ENCODE assay signal across 15 cellular contexts in the genomic region with DNA sequence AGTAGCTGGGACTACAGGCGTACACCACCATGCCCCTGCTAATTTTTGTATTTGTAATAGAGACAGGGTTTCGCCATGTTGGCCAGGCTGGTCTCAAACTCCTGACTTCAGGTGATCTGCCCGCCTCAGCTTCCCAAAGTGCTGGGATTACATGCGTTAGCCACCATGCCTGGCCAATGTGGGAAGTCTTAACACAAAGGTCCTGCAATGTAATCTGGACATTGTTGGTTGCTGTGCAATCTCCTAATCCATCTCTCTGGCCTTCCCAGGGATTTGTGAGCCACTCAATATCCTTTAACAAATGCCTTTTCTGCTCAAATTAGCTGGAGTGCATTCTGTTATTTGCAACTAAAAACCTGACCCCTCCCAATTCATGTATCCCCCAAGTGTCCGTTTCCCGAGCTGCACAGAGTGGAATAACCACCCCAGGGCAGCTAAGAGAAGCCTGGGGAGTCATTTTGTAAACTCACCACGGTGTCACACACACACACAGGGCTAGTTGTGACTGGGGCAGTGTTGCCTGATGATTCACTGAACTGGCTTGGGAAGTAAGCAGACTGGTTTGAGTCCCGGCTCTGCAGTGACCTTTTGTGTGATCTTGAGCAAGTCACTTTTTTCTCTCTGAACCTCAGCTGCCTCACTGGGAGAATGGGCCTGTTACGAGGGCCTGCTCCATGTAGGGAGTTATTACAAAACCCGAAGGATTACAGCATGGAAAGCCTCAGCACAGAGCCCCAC.
DNase-seq lines count a peak whose midpoint lies in the region; TF ChIP-seq lines count a peak whose summit lies in the region.
"Had no signal": no experiment of that assay in that cellular context is flagged by ENCODE, and none has a peak within 500 bp of the region (broad histone marks: within the 10 kb centered on the region; RNA-seq: fewer than 3 reads in every experiment).

No MANE protein-coding gene starts in this region.

- peak; percentile 54 for DNase-seq in EL
- DNase-seq in M059J (ENCODE audit: low read depth): peak; percentile 74
- DNase-seq in non-pigmented ciliary epithelial cell (ENCODE audit: low read depth): peak; percentile 35
- no peak for DNase-seq in NCI-H2227 (lab: John Stamatoyannopoulos, UW; ENCODE audit: unreplicated experiment)
- DNase-seq in GM10248 (ENCODE audit: extremely low spot score): no peak
- DNase-seq in Ammon's horn (ENCODE audit: low spot score): no peak
- DNase-seq in glomerular visceral epithelial cell (ENCODE audit: extremely low spot score): no peak
- DNase-seq: CD4-positive, CD25-positive, alpha-beta regulatory T cell; cerebellar nuclear complex; Karpas-422; kidney; NCI-H2107; stimulated activated CD4-positive, alpha-beta T cell treated with anti-CD3 and anti-CD28 coated beads, Interleukin-4, amount 100 ng/mL, for 24 hours; WERI-Rb-1 had no signal

- CTCF ChIA-PET in GM10248 (lab: Yijun Ruan, JAX): interaction anchor here (1.4 to 8.6 kb wide), 5 partner anchors 7 to 178 kb away, joined by 3 to 94 read pairs (median 15); no protein-coding TSS in a partner anchor

- H3K9me3 ChIP-seq in esophagus (ENCODE audit: control insufficient read depth in 2 of 2, insufficient read depth in 1 of 2, low read depth in 1 of 2, low read length in 1 of 2): no peaks in the 10 kb centered on the region

- H3K4me1 ChIP-seq in esophagus (ENCODE audit: control insufficient read depth in 2 of 2, insufficient read depth in 2 of 2, low read length in 1 of 2): peaks cover 0 to 11% of the 10 kb centered on the region in 2 donors

- POLR2A ChIA-PET in GM10248 (lab: Yijun Ruan, JAX): interaction anchor here (0.9 kb wide), 1 partner anchor 155 kb away, joined by 3 read pairs; no protein-coding TSS in a partner anchor

- no peak for TF ChIP-seq CTCF in GM10248 (IDR thresholded peaks at IDR 0.05; ENCODE audit: control extremely low read depth, extremely low read depth, low read depth, missing control alignments)

- H3K27ac ChIP-seq in esophagus (ENCODE audit: low read depth in 2 of 2, low read length in 1 of 2): peak overlapping the region; percentile 57 to 81
- H3K27ac ChIP-seq: WERI-Rb-1 had no signal

- no peak overlapping the region for H3K4me3 ChIP-seq in esophagus (ENCODE audit: low read depth in 1 of 2, low read length in 2 of 2)

- H3K36me3 ChIP-seq in esophagus (ENCODE audit: control insufficient read depth in 2 of 2, insufficient read depth in 2 of 2, low read length in 1 of 2): peaks cover 0 to 2% of the 10 kb centered on the region in 2 donors

- H3K27me3 ChIP-seq in esophagus (ENCODE audit: control insufficient read depth in 1 of 2, insufficient read depth in 2 of 2, low read length in 2 of 2): no peaks in the 10 kb centered on the region

- 67 to 79% methylated on average over 10 of the region's 10 CpGs for WGBS in esophagus, 2 donors

Comparison
In these comparisons a context has a peak if more than half of its experiments do, and no peak if none do; other contexts are left out.
1. DNase-seq: peak in EL (single experiment), M059J (single experiment) and non-pigmented ciliary epithelial cell (single experiment); none in NCI-H2227 (single experiment), GM10248 (single experiment), Ammon's horn (single experiment) and glomerular visceral epithelial cell (single experiment).